15 cellular contexts compared by ENCODE assay signal in the genomic region with DNA sequence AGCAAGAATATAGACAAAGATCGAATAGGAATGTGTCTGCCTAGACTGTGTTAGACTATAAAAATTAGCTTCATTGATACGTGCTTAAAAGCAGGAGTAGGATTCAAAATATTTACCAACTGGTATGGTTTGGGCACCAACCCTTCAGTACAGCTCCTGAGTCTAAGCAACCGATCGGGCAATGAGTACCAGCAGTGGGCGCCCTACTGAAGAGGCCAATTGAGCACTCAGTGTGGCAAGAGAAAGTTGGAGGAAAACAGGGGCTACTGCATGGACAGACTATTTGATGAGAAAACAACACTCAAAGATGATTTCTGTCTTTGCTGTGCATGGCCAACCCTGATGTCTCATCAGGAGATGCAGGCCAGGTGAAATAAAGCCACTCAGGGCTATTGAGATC.
A peak's percentile ranks its signal among the peaks of the same experiment; 100 is the strongest.
DNase-seq lines count a peak whose midpoint lies in the region; ATAC-seq and TF ChIP-seq lines count a peak whose summit lies in the region.
"Had no signal": no experiment of that assay in that cellular context is flagged by ENCODE, and none has a peak within 500 bp of the region (broad histone marks: within the 10 kb centered on the region; RNA-seq: fewer than 3 reads in every experiment).

No MANE protein-coding gene starts in this region.

- no peak overlapping the region for H2AK5ac ChIP-seq in mesendoderm (ENCODE audit: low read length)

- no peak for ATAC-seq in HG02885 (IDR thresholded peaks at IDR 0.05; ENCODE audit: poor library complexity, unreplicated experiment)
- ATAC-seq: activated CD4-positive, CD25-positive, alpha-beta regulatory T cell treated with anti-CD3 and anti-CD28 coated beads, Interleukin-2, amount 50 U/mL, for 24 hours had no signal

- DNase-seq in GM10266 (ENCODE audit: extremely low spot score) (no peak), HT-29 (ENCODE audit: low spot score) (peak; percentile 27), UCSD-AML1 (lab: John Stamatoyannopoulos, UW; ENCODE audit: unreplicated experiment) (peak; percentile 6), mesendoderm (peak; percentile 65), NK-92 (lab: John Stamatoyannopoulos, UW; ENCODE audit: unreplicated experiment) (no peak), colonic mucosa (no peak)
- DNase-seq: activated CD8-positive, alpha-beta memory T cell treated with anti-CD3 and anti-CD28 coated beads, Interleukin-2, amount 50 U/mL, for 4 hours; activated naive CD4-positive, alpha-beta T cell; erythroblast; NCI-H510A treated with DMSO at 0.1 percent for 48 hours; retina had no signal

- no peaks in the 10 kb centered on the region for H3K4me1 ChIP-seq in mesendoderm (ENCODE audit: control insufficient read depth, low read depth, low read length)
- no peaks in the 10 kb centered on the region for H3K4me1 ChIP-seq in colonic mucosa
- H3K4me1 ChIP-seq: BLaER1 had no signal

- TF ChIP-seq CTCF in GM10266 (IDR thresholded peaks at IDR 0.05; ENCODE audit: control insufficient read depth, insufficient read depth, low read depth, missing control alignments) (peak; percentile 33), colonic mucosa (IDR thresholded peaks at IDR 0.05) (no peak)

- H3K56ac ChIP-seq in mesendoderm (ENCODE audit: low read length), result no peak overlapping the region

- intact Hi-C loops in colonic mucosa (cut with DNase I), result no loop called here

- H3K4ac ChIP-seq in mesendoderm (ENCODE audit: low read depth, low read length), result no peak overlapping the region

- no peak overlapping the region for H3K4me2 ChIP-seq in mesendoderm (ENCODE audit: low read length)
- H3K4me2 ChIP-seq: BLaER1 had no signal

- H3K18ac ChIP-seq in mesendoderm (ENCODE audit: low read length), result no peak overlapping the region

- H3K79me1 ChIP-seq in mesendoderm (ENCODE audit: low read length), result no peaks in the 10 kb centered on the region

- H3K4me3 ChIP-seq in mesendoderm (ENCODE audit: low read length) (no peak overlapping the region), colonic mucosa (no peak overlapping the region)
- H3K4me3 ChIP-seq: BLaER1, coronary artery had no signal

- no peak overlapping the region for H4K8ac ChIP-seq in mesendoderm (ENCODE audit: low read depth, low read length)

- H3K27me3 ChIP-seq in mesendoderm (ENCODE audit: insufficient read depth, low read length, poor library complexity) (no peaks in the 10 kb centered on the region), colonic mucosa (no peaks in the 10 kb centered on the region)
- H3K27me3 ChIP-seq: BLaER1 had no signal

- H3K23ac ChIP-seq in mesendoderm (ENCODE audit: low read length), result no peak overlapping the region

- no peaks in the 10 kb centered on the region for H3K9me3 ChIP-seq in colonic mucosa

- H3K9ac ChIP-seq in mesendoderm (ENCODE audit: low read length) (no peak overlapping the region), colonic mucosa (ENCODE audit: low read depth in 2 of 2, low read length in 2 of 2) (no peak overlapping the region)
- H3K9ac ChIP-seq: BLaER1 had no signal

- no peak overlapping the region for H2BK5ac ChIP-seq in mesendoderm (ENCODE audit: low read length)

- H2BK15ac ChIP-seq in mesendoderm (replicated peaks; ENCODE audit: low read depth), result no peak overlapping the region

- no peaks in the 10 kb centered on the region for H3K79me2 ChIP-seq in mesendoderm (ENCODE audit: control insufficient read depth, insufficient read depth, low read length)

- H3K27ac ChIP-seq in mesendoderm (ENCODE audit: low read depth, low read length) (no peak overlapping the region), colonic mucosa (no peak overlapping the region)
- H3K27ac ChIP-seq: BLaER1, coronary artery had no signal

- no peaks in the 10 kb centered on the region for H3K36me3 ChIP-seq in mesendoderm (ENCODE audit: control insufficient read depth, insufficient read depth, low read length)
- no peaks in the 10 kb centered on the region for H3K36me3 ChIP-seq in colonic mucosa
- H3K36me3 ChIP-seq: BLaER1 had no signal

- H2BK120ac ChIP-seq in mesendoderm (ENCODE audit: low read depth, low read length), result no peak overlapping the region

- WGBS in mesendoderm (ENCODE audit: extremely low coverage, insufficient coverage, low lambda C conversion rate), result no CpG with 5 or more reads among the region's 5 CpGs

- no peak overlapping the region for H4K5ac ChIP-seq in mesendoderm (ENCODE audit: low read length)

Comparison
In these comparisons a context has a peak if more than half of its experiments do, and no peak if none do; other contexts are left out.
1. DNase-seq: peak in HT-29 (single experiment), UCSD-AML1 (single experiment) and mesendoderm (single experiment); none in GM10266 (single experiment), NK-92 (single experiment) and colonic mucosa (single experiment).